29 cellular contexts compared by ENCODE assay signal in genomic region chr13:104979281-104979680, GRCh38.
"Had no signal": no experiment of that assay in that cellular context is flagged by ENCODE, and none has a peak within 500 bp of the region (broad histone marks: within the 10 kb centered on the region; RNA-seq: fewer than 3 reads in every experiment).

No MANE protein-coding gene starts in this region.

- H3K27ac Mint-ChIP-seq: activated CD4-positive, alpha-beta memory T cell treated with anti-CD3 and anti-CD28 coated beads for 36 hours; activated CD4-positive, alpha-beta T cell treated with anti-CD3 and anti-CD28 coated beads for 36 hours; activated CD4-positive, alpha-beta T cell treated with anti-CD3 and anti-CD28 coated beads, Interleukin-2, amount 10 ng/mL, durations not matched to agents 24 days and 14 days; activated CD8-positive, alpha-beta memory T cell treated with anti-CD3 and anti-CD28 coated beads, Interleukin-2, amount 10 ng/mL, durations not matched to agents 7 days and 5 days; activated CD8-positive, alpha-beta T cell treated with anti-CD3 and anti-CD28 coated beads, Interleukin-2, amount 10 ng/mL, durations not matched to agents 7 days and 5 days; activated naive CD8-positive, alpha-beta T cell; activated T-cell treated with anti-CD3 and anti-CD28 coated beads, Interleukin-2, amount 50 U/mL, for 72 hours; endodermal cell had no signal

- H3K4me3 Mint-ChIP-seq: activated CD4-positive, alpha-beta memory T cell treated with anti-CD3 and anti-CD28 coated beads for 36 hours; activated CD4-positive, alpha-beta T cell treated with anti-CD3 and anti-CD28 coated beads for 36 hours; activated CD4-positive, alpha-beta T cell treated with anti-CD3 and anti-CD28 coated beads, Interleukin-2, amount 10 ng/mL, durations not matched to agents 24 days and 14 days; activated CD8-positive, alpha-beta memory T cell treated with anti-CD3 and anti-CD28 coated beads, Interleukin-2, amount 10 ng/mL, durations not matched to agents 7 days and 5 days; activated CD8-positive, alpha-beta T cell treated with anti-CD3 and anti-CD28 coated beads, Interleukin-2, amount 10 ng/mL, durations not matched to agents 7 days and 5 days; activated naive CD8-positive, alpha-beta T cell; activated T-cell treated with anti-CD3 and anti-CD28 coated beads, Interleukin-2, amount 50 U/mL, for 72 hours; central memory CD8-positive, alpha-beta T cell; endodermal cell had no signal

- H3K27ac ChIP-seq: brain microvascular endothelial cell, esophagus muscularis mucosa, foreskin keratinocyte, gastrocnemius medialis, heart left ventricle had no signal

- H3K4me1 ChIP-seq: foreskin keratinocyte, gastrocnemius medialis had no signal

- ATAC-seq: activated CD4-positive, alpha-beta T cell treated with anti-CD3 and anti-CD28 coated beads for 36 hours; activated CD8-positive, alpha-beta memory T cell treated with anti-CD3 and anti-CD28 coated beads, Interleukin-2, amount 10 ng/mL, durations not matched to agents 7 days and 5 days; activated CD8-positive, alpha-beta T cell treated with anti-CD3 and anti-CD28 coated beads, Interleukin-2, amount 10 ng/mL, durations not matched to agents 7 days and 5 days; activated T-cell treated with anti-CD3 and anti-CD28 coated beads, Interleukin-2, amount 50 U/mL, for 72 hours; foreskin keratinocyte; gastrocnemius medialis; heart left ventricle had no signal

- H3K4me1 Mint-ChIP-seq: endodermal cell had no signal

- FAIRE-seq: astrocyte, bronchial epithelial cell had no signal

- DNase-seq: activated CD4-positive, alpha-beta memory T cell treated with anti-CD3 and anti-CD28 coated beads for 36 hours; activated CD4-positive, alpha-beta T cell treated with anti-CD3 and anti-CD28 coated beads for 36 hours; activated CD4-positive, alpha-beta T cell treated with anti-CD3 and anti-CD28 coated beads, Interleukin-2, amount 10 ng/mL, durations not matched to agents 24 days and 14 days; activated CD4-positive, CD25-positive, alpha-beta regulatory T cell; activated CD4-positive, CD25-positive, alpha-beta regulatory T cell treated with anti-CD3 and anti-CD28 coated beads, Interleukin-2, amount 50 U/mL, for 72 hours; activated CD8-positive, alpha-beta memory T cell treated with anti-CD3 and anti-CD28 coated beads, Interleukin-2, amount 10 ng/mL, durations not matched to agents 7 days and 5 days; activated CD8-positive, alpha-beta memory T cell treated with anti-CD3 and anti-CD28 coated beads, Interleukin-2, amount 50 U/mL, for 4 hours; activated CD8-positive, alpha-beta T cell treated with anti-CD3 and anti-CD28 coated beads, Interleukin-2, amount 10 ng/mL, durations not matched to agents 7 days and 5 days; activated effector memory CD4-positive, alpha-beta T cell treated with Interleukin-2 at 50 U/mL for 16 hours; activated gamma-delta T cell treated with Interleukin-2 at 50 U/mL for 16 hours; activated naive CD4-positive, alpha-beta T cell treated with anti-CD3 and anti-CD28 coated beads, Interleukin-2, amount 50 U/mL, for 16 hours; activated naive CD4-positive, alpha-beta T cell treated with Interleukin-2 at 50 U/mL for 16 hours; activated T-cell treated with anti-CD3 and anti-CD28 coated beads, Interleukin-2, amount 50 U/mL, for 1 hour; activated T-cell treated with anti-CD3 and anti-CD28 coated beads, Interleukin-2, amount 50 U/mL, for 72 hours; amniotic stem cell; brain microvascular endothelial cell; effector memory CD4-positive, alpha-beta T cell; endodermal cell; erythroblast; foreskin keratinocyte; gastrocnemius medialis; glutamatergic neuron; heart left ventricle; T-helper 2 cell had no signal

- H3K4me3 ChIP-seq: esophagus muscularis mucosa, gastrocnemius medialis, heart left ventricle had no signal

- H3K27me3 ChIP-seq: brain microvascular endothelial cell, esophagus muscularis mucosa, foreskin keratinocyte, gastrocnemius medialis, heart left ventricle had no signal

- H3K27me3 Mint-ChIP-seq: activated CD4-positive, alpha-beta memory T cell treated with anti-CD3 and anti-CD28 coated beads for 36 hours; activated CD4-positive, alpha-beta T cell treated with anti-CD3 and anti-CD28 coated beads for 36 hours; activated CD4-positive, alpha-beta T cell treated with anti-CD3 and anti-CD28 coated beads, Interleukin-2, amount 10 ng/mL, durations not matched to agents 24 days and 14 days; activated CD8-positive, alpha-beta memory T cell treated with anti-CD3 and anti-CD28 coated beads, Interleukin-2, amount 10 ng/mL, durations not matched to agents 7 days and 5 days; activated naive CD8-positive, alpha-beta T cell; central memory CD8-positive, alpha-beta T cell had no signal

- H3K9me3 ChIP-seq: esophagus muscularis mucosa, gastrocnemius medialis, heart left ventricle had no signal

- H3K36me3 ChIP-seq: brain microvascular endothelial cell, esophagus muscularis mucosa, gastrocnemius medialis, heart left ventricle had no signal

- H3K9me3 Mint-ChIP-seq: activated CD4-positive, alpha-beta memory T cell treated with anti-CD3 and anti-CD28 coated beads for 36 hours; activated CD4-positive, alpha-beta T cell treated with anti-CD3 and anti-CD28 coated beads, Interleukin-2, amount 10 ng/mL, durations not matched to agents 24 days and 14 days; activated T-cell treated with anti-CD3 and anti-CD28 coated beads, Interleukin-2, amount 50 U/mL, for 72 hours; endodermal cell had no signal

- H3K36me3 Mint-ChIP-seq: activated CD4-positive, alpha-beta memory T cell treated with anti-CD3 and anti-CD28 coated beads for 36 hours; activated CD8-positive, alpha-beta memory T cell treated with anti-CD3 and anti-CD28 coated beads, Interleukin-2, amount 10 ng/mL, durations not matched to agents 7 days and 5 days; activated naive CD8-positive, alpha-beta T cell had no signal
